Comparison of ENCODE assay signal across 18 cellular contexts in genomic region chr5:141121985-141122384, GRCh38. TPM values are rescaled to one million over a fixed set of nuclear protein-coding genes. Genes with fewer than 3 reads are reported as not detected.
A peak's percentile ranks its signal among the peaks of the same experiment; 100 is the strongest.
DNase-seq lines count a peak whose midpoint lies in the region; ATAC-seq and TF ChIP-seq lines count a peak whose summit lies in the region.
"Had no signal": no experiment of that assay in that cellular context is flagged by ENCODE, and none has a peak within 500 bp of the region (broad histone marks: within the 10 kb centered on the region; RNA-seq: fewer than 3 reads in every experiment).

No MANE protein-coding gene starts in this region.

- no peaks in the 10 kb centered on the region for H3K27me3 ChIP-seq in PC-9 (ENCODE audit: insufficient read depth, low read depth)
- H3K27me3 ChIP-seq in thoracic aorta (replicated peaks; ENCODE audit: insufficient read depth): no peaks in the 10 kb centered on the region
- H3K27me3 ChIP-seq: brain microvascular endothelial cell had no signal

- no peaks in the 10 kb centered on the region for H3F3A ChIP-seq in PC-9 (ENCODE audit: insufficient read depth, low read depth)

- CTCF ChIA-PET in PC-9 (lab: Charles Lee): no interaction called here

- no peaks in the 10 kb centered on the region for H3K9me3 ChIP-seq in PC-9 (ENCODE audit: insufficient read depth, low read depth)
- H3K9me3 ChIP-seq in thoracic aorta: peaks cover 12% of the 10 kb centered on the region

- H2AFZ ChIP-seq in PC-9: peak overlapping the region; percentile 39; the same call in 1 of the 2 replicates

- no peaks in the 10 kb centered on the region for H4K20me1 ChIP-seq in PC-9 (ENCODE audit: insufficient read depth)

- ATAC-seq in thoracic aorta (ENCODE audit: insufficient number of reproducible peaks, low FRiP score, low read depth): no peak
- no peak for ATAC-seq in HG03196 (IDR thresholded peaks at IDR 0.05; ENCODE audit: unreplicated experiment)
- ATAC-seq: stimulated activated memory B cell treated with anti-CD40 and anti-IgM and Interleukin-4, amounts not matched to agents 10 μg/mL and 1 μg/mL and 100 μg/mL, for 72 hours had no signal

- no peak overlapping the region for H3K4me3 ChIP-seq in PC-9
- peak overlapping the region; percentile 51 for H3K4me3 ChIP-seq in thoracic aorta
- H3K4me3 ChIP-seq: smooth muscle cell had no signal

- no TSS peak for BruUV-seq in PC-9 (replicated peaks; lab: Mats Ljungman, UMichigan)

- H3K36me3 ChIP-seq in PC-9 (ENCODE audit: low read depth) (no peaks in the 10 kb centered on the region), thoracic aorta (no peaks in the 10 kb centered on the region)
- H3K36me3 ChIP-seq: brain microvascular endothelial cell had no signal

- H3K27ac ChIP-seq in PC-9 (no peak overlapping the region), thoracic aorta (no peak overlapping the region)
- H3K27ac ChIP-seq: 22Rv1, brain microvascular endothelial cell had no signal

- intact Hi-C loops in PC-9 (cut with micrococcal nuclease; ENCODE audit: unreplicated experiment): no loop called here

- POLR2A ChIA-PET in PC-9 (lab: Charles Lee; ENCODE audit: unreplicated experiment): interaction anchor here (0.6 kb wide), 1 partner anchor 75 kb away, joined by 6 read pairs; no protein-coding TSS in a partner anchor

- no peaks in the 10 kb centered on the region for H3K4me1 ChIP-seq in PC-9 (replicated peaks; ENCODE audit: insufficient read depth)
- no peaks in the 10 kb centered on the region for H3K4me1 ChIP-seq in thoracic aorta (ENCODE audit: control insufficient read depth in 1 of 2, low read depth in 2 of 2)

- no peaks in the 10 kb centered on the region for H3K9me2 ChIP-seq in PC-9 (ENCODE audit: insufficient read depth)

- no peaks in the 10 kb centered on the region for H3K79me2 ChIP-seq in PC-9 (ENCODE audit: low read depth)

- H3K4me2 ChIP-seq in PC-9: no peak overlapping the region
- H3K4me2 ChIP-seq: smooth muscle cell had no signal

- TF ChIP-seq CTCF in PC-9 (conservative IDR thresholded peaks at IDR 0.05) (no peak), thoracic aorta (IDR thresholded peaks at IDR 0.05) (no peak)

- DNase-seq in DMS53 (lab: John Stamatoyannopoulos, UW) (peak; percentile 35), DMS53 treated with DMSO at 0.1 percent for 48 hours (lab: John Stamatoyannopoulos, UW; ENCODE audit: unreplicated experiment) (no peak), PC-9 (no peak), mesenteric fat pad (ENCODE audit: low spot score) (peak; percentile 39), thoracic aorta (ENCODE audit: low spot score) (no peak), NCI-H1930 (lab: John Stamatoyannopoulos, UW) (no peak), globus pallidus (ENCODE audit: low spot score) (no peak)
- DNase-seq: brain microvascular endothelial cell; CD4-positive, CD25-positive, alpha-beta regulatory T cell; DMS79 treated with DMSO at 0.1 percent for 48 hours; effector CD4-positive, alpha-beta T cell; NCI-H526 had no signal

RNA-seq across cellular contexts. Expression of gene PCDHB4, which starts 0.4 kb away (rescaled TPM):
- total RNA-seq in PC-9 (2021) (0.09 and 0.13 TPM in 2 replicates), mesenteric fat pad (2.5 TPM), thoracic aorta (10 to 100 TPM in 1 of 2 donors, 1 to 10 TPM in 1; 2.8 to 14.5 TPM)
- total RNA-seq: activated naive CD4-positive, alpha-beta T cell treated with anti-CD3 and anti-CD28 coated beads for 36 hours; CD4-positive, CD25-positive, alpha-beta regulatory T cell; T-helper 1 cell treated with Interleukin-12 subunit alpha and Interleukin-12 subunit beta and Interleukin-4 antibody, amounts not matched to agents 30 ng/mL and 1 ng/mL, for 36 hours had no signal

RNA-seq across cellular contexts. Expression of gene PCDHB5, which starts 13.0 kb away (rescaled TPM):
- total RNA-seq in PC-9 (2021) (not detected in 2 replicates), mesenteric fat pad (1.5 TPM), thoracic aorta (10 to 100 TPM in 1 of 2 donors, 1 to 10 TPM in 1; 4.8 to 11.0 TPM)
- total RNA-seq: activated naive CD4-positive, alpha-beta T cell treated with anti-CD3 and anti-CD28 coated beads for 36 hours; CD4-positive, CD25-positive, alpha-beta regulatory T cell; T-helper 1 cell treated with Interleukin-12 subunit alpha and Interleukin-12 subunit beta and Interleukin-4 antibody, amounts not matched to agents 30 ng/mL and 1 ng/mL, for 36 hours had no signal

RNA-seq across cellular contexts. Expression of gene PCDHB3, which starts 21.7 kb away (rescaled TPM):
- total RNA-seq in PC-9 (2021) (0.17 and 0.55 TPM in 2 replicates), mesenteric fat pad (3.6 TPM), thoracic aorta (1 to 10 TPM; 2.3 to 3.7 TPM)
- total RNA-seq: activated naive CD4-positive, alpha-beta T cell treated with anti-CD3 and anti-CD28 coated beads for 36 hours; CD4-positive, CD25-positive, alpha-beta regulatory T cell; T-helper 1 cell treated with Interleukin-12 subunit alpha and Interleukin-12 subunit beta and Interleukin-4 antibody, amounts not matched to agents 30 ng/mL and 1 ng/mL, for 36 hours had no signal

RNA-seq across cellular contexts. Expression of gene PCDHB2, which starts 27.6 kb away (rescaled TPM):
- total RNA-seq in PC-9 (2021): 2.8 and 4.0 TPM in 2 replicates
- 3.4 TPM for total RNA-seq in mesenteric fat pad
- 1 to 10 TPM; 2.3 to 4.6 TPM for total RNA-seq in thoracic aorta
- total RNA-seq: activated naive CD4-positive, alpha-beta T cell treated with anti-CD3 and anti-CD28 coated beads for 36 hours; CD4-positive, CD25-positive, alpha-beta regulatory T cell; T-helper 1 cell treated with Interleukin-12 subunit alpha and Interleukin-12 subunit beta and Interleukin-4 antibody, amounts not matched to agents 30 ng/mL and 1 ng/mL, for 36 hours had no signal

RNA-seq across cellular contexts. Expression of gene PCDHB6, which starts 27.9 kb away (rescaled TPM):
- not detected in 2 replicates for total RNA-seq in PC-9 (2021)
- total RNA-seq in mesenteric fat pad: 0.48 TPM
- total RNA-seq in thoracic aorta: 1 to 10 TPM; 3.2 to 3.8 TPM
- total RNA-seq: activated naive CD4-positive, alpha-beta T cell treated with anti-CD3 and anti-CD28 coated beads for 36 hours; CD4-positive, CD25-positive, alpha-beta regulatory T cell; T-helper 1 cell treated with Interleukin-12 subunit alpha and Interleukin-12 subunit beta and Interleukin-4 antibody, amounts not matched to agents 30 ng/mL and 1 ng/mL, for 36 hours had no signal

Comparison
In these comparisons a context has a peak if more than half of its experiments do, and no peak if none do; other contexts are left out.
1. DNase-seq: peak in DMS53 (single experiment) and mesenteric fat pad (single experiment); none in DMS53 treated with DMSO at 0.1 percent for 48 hours (single experiment), PC-9 (0 of 2), thoracic aorta (single experiment), NCI-H1930 (0 of 2) and globus pallidus (single experiment).